In the genomic region with DNA sequence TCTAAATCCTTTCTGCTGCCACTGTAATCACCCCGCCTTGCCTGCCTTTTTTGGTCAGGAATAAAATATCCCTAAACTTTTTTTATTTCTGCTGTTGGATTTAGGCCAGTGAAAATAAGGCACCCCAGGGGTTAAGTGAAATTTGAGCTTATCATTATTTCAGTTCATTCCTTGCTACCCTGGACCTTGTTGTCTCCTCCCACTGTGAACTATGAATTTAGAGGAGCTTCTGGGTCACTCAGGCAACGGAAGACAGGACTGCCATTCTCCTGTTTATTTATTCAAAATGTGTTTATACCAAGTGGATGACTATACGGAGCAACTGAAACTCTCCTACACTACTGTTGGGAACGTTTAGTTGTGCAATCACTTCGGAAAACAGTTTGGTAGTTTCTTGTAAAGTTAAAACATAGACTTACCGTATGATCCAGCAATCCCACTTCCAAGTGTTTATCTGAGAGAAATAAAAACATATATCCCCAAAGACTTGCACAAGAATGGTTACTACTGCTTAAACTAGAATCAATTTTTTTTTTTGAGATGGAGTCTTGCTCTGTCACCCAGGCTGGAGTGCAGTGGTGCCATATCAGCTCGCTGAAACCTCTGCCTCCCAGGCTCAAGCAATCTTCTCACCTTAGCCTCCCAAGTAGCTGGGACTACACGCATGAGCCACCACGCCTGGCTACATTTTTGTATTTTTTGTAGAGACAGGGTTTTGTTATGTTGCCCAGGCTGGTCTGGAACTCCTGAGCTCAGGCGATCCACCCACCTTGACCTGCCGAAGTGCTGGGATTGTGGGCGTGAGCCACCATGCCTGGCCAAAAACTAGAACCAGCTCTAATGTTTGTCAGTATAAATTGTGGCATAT, we compare ENCODE assay signal across 1 cellular context.
A peak's percentile ranks its signal among the peaks of the same experiment; 100 is the strongest.
TF ChIP-seq lines count a peak whose summit lies in the region.

No MANE protein-coding gene starts in this region.

TF ChIP-seq in K562, 482 proteins besides CTCF, POLR2A, EP300 and RAD21 (continued from another document and continues in another):
- TF ChIP-seq, protein P1, sequence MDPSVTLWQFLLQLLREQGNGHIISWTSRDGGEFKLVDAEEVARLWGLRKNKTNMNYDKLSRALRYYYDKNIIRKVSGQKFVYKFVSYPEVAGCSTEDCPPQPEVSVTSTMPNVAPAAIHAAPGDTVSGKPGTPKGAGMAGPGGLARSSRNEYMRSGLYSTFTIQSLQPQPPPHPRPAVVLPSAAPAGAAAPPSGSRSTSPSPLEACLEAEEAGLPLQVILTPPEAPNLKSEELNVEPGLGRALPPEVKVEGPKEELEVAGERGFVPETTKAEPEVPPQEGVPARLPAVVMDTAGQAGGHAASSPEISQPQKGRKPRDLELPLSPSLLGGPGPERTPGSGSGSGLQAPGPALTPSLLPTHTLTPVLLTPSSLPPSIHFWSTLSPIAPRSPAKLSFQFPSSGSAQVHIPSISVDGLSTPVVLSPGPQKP (CRISPR knock-in tag; IDR thresholded peaks at IDR 0.05), result no peak
- TF ChIP-seq, protein P2, sequence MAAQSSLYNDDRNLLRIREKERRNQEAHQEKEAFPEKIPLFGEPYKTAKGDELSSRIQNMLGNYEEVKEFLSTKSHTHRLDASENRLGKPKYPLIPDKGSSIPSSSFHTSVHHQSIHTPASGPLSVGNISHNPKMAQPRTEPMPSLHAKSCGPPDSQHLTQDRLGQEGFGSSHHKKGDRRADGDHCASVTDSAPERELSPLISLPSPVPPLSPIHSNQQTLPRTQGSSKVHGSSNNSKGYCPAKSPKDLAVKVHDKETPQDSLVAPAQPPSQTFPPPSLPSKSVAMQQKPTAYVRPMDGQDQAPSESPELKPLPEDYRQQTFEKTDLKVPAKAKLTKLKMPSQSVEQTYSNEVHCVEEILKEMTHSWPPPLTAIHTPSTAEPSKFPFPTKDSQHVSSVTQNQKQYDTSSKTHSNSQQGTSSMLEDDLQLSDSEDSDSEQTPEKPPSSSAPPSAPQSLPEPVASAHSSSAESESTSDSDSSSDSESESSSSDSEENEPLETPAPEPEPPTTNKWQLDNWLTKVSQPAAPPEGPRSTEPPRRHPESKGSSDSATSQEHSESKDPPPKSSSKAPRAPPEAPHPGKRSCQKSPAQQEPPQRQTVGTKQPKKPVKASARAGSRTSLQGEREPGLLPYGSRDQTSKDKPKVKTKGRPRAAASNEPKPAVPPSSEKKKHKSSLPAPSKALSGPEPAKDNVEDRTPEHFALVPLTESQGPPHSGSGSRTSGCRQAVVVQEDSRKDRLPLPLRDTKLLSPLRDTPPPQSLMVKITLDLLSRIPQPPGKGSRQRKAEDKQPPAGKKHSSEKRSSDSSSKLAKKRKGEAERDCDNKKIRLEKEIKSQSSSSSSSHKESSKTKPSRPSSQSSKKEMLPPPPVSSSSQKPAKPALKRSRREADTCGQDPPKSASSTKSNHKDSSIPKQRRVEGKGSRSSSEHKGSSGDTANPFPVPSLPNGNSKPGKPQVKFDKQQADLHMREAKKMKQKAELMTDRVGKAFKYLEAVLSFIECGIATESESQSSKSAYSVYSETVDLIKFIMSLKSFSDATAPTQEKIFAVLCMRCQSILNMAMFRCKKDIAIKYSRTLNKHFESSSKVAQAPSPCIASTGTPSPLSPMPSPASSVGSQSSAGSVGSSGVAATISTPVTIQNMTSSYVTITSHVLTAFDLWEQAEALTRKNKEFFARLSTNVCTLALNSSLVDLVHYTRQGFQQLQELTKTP (IDR thresholded peaks at IDR 0.05; ENCODE audit: low read depth in 1 of 2, partially characterized antibody in 2 of 2), result peak in 1 of 2 experiments; percentile 2
- TF ChIP-seq HNRNPH1 (optimal IDR thresholded peaks at IDR 0.05; ENCODE audit: low read depth, low read length), result no peak
- TF ChIP-seq XRCC5 (IDR thresholded peaks at IDR 0.05; ENCODE audit: low read depth, low read length), result no peak
- TF ChIP-seq NR4A1 (CRISPR knock-in tag; IDR thresholded peaks at IDR 0.05), result no peak
- no peak for TF ChIP-seq NR4A1 (tag; IDR thresholded peaks at IDR 0.05)
- TF ChIP-seq IFI16 (CRISPR knock-in tag; IDR thresholded peaks at IDR 0.05), result no peak
- TF ChIP-seq CEBPG (CRISPR knock-in tag; IDR thresholded peaks at IDR 0.05), result no peak
- peak; percentile 75 to 90 for TF ChIP-seq CEBPG (tag; conservative IDR thresholded peaks at IDR 0.05 in 1 of 2, IDR thresholded peaks at IDR 0.05 in 1 of 2)
- TF ChIP-seq NR2C2 (CRISPR knock-in tag; IDR thresholded peaks at IDR 0.05), result no peak
- TF ChIP-seq NR2C2 (tag; IDR thresholded peaks at IDR 0.05), result peak; percentile 45
- TF ChIP-seq, protein P3, sequence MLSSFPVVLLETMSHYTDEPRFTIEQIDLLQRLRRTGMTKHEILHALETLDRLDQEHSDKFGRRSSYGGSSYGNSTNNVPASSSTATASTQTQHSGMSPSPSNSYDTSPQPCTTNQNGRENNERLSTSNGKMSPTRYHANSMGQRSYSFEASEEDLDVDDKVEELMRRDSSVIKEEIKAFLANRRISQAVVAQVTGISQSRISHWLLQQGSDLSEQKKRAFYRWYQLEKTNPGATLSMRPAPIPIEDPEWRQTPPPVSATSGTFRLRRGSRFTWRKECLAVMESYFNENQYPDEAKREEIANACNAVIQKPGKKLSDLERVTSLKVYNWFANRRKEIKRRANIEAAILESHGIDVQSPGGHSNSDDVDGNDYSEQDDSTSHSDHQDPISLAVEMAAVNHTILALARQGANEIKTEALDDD (IDR thresholded peaks at IDR 0.05), result no peak
- no peak for TF ChIP-seq ZNF507 (tag; conservative IDR thresholded peaks at IDR 0.05)
- TF ChIP-seq BCL6 (CRISPR knock-in tag; IDR thresholded peaks at IDR 0.05), result no peak
- no peak for TF ChIP-seq DNMT1 (IDR thresholded peaks at IDR 0.05)
- no peak for TF ChIP-seq ZNF707 (CRISPR knock-in tag; conservative IDR thresholded peaks at IDR 0.05)
- TF ChIP-seq FOXA3 (CRISPR knock-in tag; conservative IDR thresholded peaks at IDR 0.05 in 1 of 2, IDR thresholded peaks at IDR 0.05 in 1 of 2), result no peak
- no peak for TF ChIP-seq ELF2 (CRISPR knock-in tag; IDR thresholded peaks at IDR 0.05)
- TF ChIP-seq, protein P4, sequence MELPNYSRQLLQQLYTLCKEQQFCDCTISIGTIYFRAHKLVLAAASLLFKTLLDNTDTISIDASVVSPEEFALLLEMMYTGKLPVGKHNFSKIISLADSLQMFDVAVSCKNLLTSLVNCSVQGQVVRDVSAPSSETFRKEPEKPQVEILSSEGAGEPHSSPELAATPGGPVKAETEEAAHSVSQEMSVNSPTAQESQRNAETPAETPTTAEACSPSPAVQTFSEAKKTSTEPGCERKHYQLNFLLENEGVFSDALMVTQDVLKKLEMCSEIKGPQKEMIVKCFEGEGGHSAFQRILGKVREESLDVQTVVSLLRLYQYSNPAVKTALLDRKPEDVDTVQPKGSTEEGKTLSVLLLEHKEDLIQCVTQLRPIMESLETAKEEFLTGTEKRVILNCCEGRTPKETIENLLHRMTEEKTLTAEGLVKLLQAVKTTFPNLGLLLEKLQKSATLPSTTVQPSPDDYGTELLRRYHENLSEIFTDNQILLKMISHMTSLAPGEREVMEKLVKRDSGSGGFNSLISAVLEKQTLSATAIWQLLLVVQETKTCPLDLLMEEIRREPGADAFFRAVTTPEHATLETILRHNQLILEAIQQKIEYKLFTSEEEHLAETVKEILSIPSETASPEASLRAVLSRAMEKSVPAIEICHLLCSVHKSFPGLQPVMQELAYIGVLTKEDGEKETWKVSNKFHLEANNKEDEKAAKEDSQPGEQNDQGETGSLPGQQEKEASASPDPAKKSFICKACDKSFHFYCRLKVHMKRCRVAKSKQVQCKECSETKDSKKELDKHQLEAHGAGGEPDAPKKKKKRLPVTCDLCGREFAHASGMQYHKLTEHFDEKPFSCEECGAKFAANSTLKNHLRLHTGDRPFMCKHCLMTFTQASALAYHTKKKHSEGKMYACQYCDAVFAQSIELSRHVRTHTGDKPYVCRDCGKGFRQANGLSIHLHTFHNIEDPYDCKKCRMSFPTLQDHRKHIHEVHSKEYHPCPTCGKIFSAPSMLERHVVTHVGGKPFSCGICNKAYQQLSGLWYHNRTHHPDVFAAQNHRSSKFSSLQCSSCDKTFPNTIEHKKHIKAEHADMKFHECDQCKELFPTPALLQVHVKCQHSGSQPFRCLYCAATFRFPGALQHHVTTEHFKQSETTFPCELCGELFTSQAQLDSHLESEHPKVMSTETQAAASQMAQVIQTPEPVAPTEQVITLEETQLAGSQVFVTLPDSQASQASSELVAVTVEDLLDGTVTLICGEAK (IDR thresholded peaks at IDR 0.05), result peak; percentile 39; the same call in 1 of the 2 replicates
- TF ChIP-seq, protein P4 (CRISPR knock-in tag; IDR thresholded peaks at IDR 0.05), result no peak
- TF ChIP-seq WHSC1 (IDR thresholded peaks at IDR 0.05; ENCODE audit: low read length), result no peak
- TF ChIP-seq, protein P5, sequence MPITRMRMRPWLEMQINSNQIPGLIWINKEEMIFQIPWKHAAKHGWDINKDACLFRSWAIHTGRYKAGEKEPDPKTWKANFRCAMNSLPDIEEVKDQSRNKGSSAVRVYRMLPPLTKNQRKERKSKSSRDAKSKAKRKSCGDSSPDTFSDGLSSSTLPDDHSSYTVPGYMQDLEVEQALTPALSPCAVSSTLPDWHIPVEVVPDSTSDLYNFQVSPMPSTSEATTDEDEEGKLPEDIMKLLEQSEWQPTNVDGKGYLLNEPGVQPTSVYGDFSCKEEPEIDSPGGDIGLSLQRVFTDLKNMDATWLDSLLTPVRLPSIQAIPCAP (CRISPR knock-in tag; IDR thresholded peaks at IDR 0.05; ENCODE audit: borderline replicate concordance), result no peak
- TF ChIP-seq SP1 (CRISPR knock-in tag; IDR thresholded peaks at IDR 0.05), result no peak
- TF ChIP-seq MCM2 (IDR thresholded peaks at IDR 0.05; ENCODE audit: low read depth), result no peak
- TF ChIP-seq RFX1 (IDR thresholded peaks at IDR 0.05), result peak; percentile 69
- TF ChIP-seq, protein P6, sequence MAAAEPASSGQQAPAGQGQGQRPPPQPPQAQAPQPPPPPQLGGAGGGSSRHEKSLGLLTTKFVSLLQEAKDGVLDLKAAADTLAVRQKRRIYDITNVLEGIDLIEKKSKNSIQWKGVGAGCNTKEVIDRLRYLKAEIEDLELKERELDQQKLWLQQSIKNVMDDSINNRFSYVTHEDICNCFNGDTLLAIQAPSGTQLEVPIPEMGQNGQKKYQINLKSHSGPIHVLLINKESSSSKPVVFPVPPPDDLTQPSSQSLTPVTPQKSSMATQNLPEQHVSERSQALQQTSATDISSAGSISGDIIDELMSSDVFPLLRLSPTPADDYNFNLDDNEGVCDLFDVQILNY (CRISPR knock-in tag; IDR thresholded peaks at IDR 0.05), result no peak
- TF ChIP-seq, protein P7, sequence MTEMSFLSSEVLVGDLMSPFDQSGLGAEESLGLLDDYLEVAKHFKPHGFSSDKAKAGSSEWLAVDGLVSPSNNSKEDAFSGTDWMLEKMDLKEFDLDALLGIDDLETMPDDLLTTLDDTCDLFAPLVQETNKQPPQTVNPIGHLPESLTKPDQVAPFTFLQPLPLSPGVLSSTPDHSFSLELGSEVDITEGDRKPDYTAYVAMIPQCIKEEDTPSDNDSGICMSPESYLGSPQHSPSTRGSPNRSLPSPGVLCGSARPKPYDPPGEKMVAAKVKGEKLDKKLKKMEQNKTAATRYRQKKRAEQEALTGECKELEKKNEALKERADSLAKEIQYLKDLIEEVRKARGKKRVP (CRISPR knock-in tag; IDR thresholded peaks at IDR 0.05), result no peak
- TF ChIP-seq, protein P8, sequence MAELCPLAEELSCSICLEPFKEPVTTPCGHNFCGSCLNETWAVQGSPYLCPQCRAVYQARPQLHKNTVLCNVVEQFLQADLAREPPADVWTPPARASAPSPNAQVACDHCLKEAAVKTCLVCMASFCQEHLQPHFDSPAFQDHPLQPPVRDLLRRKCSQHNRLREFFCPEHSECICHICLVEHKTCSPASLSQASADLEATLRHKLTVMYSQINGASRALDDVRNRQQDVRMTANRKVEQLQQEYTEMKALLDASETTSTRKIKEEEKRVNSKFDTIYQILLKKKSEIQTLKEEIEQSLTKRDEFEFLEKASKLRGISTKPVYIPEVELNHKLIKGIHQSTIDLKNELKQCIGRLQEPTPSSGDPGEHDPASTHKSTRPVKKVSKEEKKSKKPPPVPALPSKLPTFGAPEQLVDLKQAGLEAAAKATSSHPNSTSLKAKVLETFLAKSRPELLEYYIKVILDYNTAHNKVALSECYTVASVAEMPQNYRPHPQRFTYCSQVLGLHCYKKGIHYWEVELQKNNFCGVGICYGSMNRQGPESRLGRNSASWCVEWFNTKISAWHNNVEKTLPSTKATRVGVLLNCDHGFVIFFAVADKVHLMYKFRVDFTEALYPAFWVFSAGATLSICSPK (IDR thresholded peaks at IDR 0.05; ENCODE audit: borderline replicate concordance), result 0 out of 2 replicates have a peak, but pooled peaks have one; percentile 28
- peak; percentile 4; the same call in 1 of the 2 replicates for TF ChIP-seq ZEB2 (IDR thresholded peaks at IDR 0.05)
- no peak for TF ChIP-seq RUNX1 (IDR thresholded peaks at IDR 0.05; ENCODE audit: low read depth)
- TF ChIP-seq PRPF4 (IDR thresholded peaks at IDR 0.05; ENCODE audit: insufficient read depth, low read depth, low read length, poor library complexity, severe bottlenecking), result no peak
- TF ChIP-seq POLR3A (IDR thresholded peaks at IDR 0.05; ENCODE audit: borderline replicate concordance, extremely low read depth, insufficient read depth, insufficient read length), result no peak
- no peak for TF ChIP-seq FOXK1 (CRISPR knock-in tag; IDR thresholded peaks at IDR 0.05; ENCODE audit: borderline replicate concordance)
- no peak for TF ChIP-seq ZNF217 (CRISPR knock-in tag; IDR thresholded peaks at IDR 0.05)
- no peak for TF ChIP-seq SNIP1 (IDR thresholded peaks at IDR 0.05; ENCODE audit: low read depth)
- TF ChIP-seq MEIS2 (IDR thresholded peaks at IDR 0.05; ENCODE audit: partially characterized antibody), result no peak
- TF ChIP-seq XRCC4 (IDR thresholded peaks at IDR 0.05; ENCODE audit: extremely low read depth, insufficient read depth, insufficient read length), result no peak
- 0 out of 2 replicates have a peak, but pooled peaks have one; percentile 10 for TF ChIP-seq EGR1 (conservative IDR thresholded peaks at IDR 0.05)
- TF ChIP-seq U2AF2 (optimal IDR thresholded peaks at IDR 0.05; ENCODE audit: low read depth, low read length), result no peak
- no peak for TF ChIP-seq SRSF1 (IDR thresholded peaks at IDR 0.05; ENCODE audit: low read depth, low read length)
